In genomic region chr5:101653996-101654395, GRCh38 we compare ENCODE assay signal across 32 cellular contexts.
"Had no signal": no experiment of that assay in that cellular context is flagged by ENCODE, and none has a peak within 500 bp of the region (broad histone marks: within the 10 kb centered on the region; RNA-seq: fewer than 3 reads in every experiment).

No MANE protein-coding gene starts in this region.

- H3K27ac ChIP-seq: neutrophil, ovary, parathyroid adenoma, psoas muscle, right lobe of liver, sigmoid colon, spleen, suprapubic skin, testis, tibial artery, transverse colon, upper lobe of right lung, uterus had no signal

- H3K27me3 Mint-ChIP-seq: naive thymus-derived CD4-positive, alpha-beta T cell; progenitor cell of endocrine pancreas; stimulated activated memory B cell treated with anti-CD40 and anti-IgM and Interleukin-4, amounts not matched to agents 10 μg/mL and 1 μg/mL and 100 μg/mL, for 72 hours; stimulated activated naive CD8-positive, alpha-beta T cell treated with anti-CD3 and anti-CD28 coated beads, Interleukin-15, amount 100 ng/mL, for 72 hours; type B pancreatic cell had no signal

- H3K9me3 ChIP-seq: neutrophil, ovary, psoas muscle, right lobe of liver, sigmoid colon, spleen, suprapubic skin, testis, tibial artery, transverse colon, upper lobe of right lung, uterus had no signal

- H3K9me3 Mint-ChIP-seq: nephron; stimulated activated memory B cell treated with anti-CD40 and anti-IgM and Interleukin-4, amounts not matched to agents 10 μg/mL and 1 μg/mL and 100 μg/mL, for 72 hours; stimulated activated naive CD8-positive, alpha-beta T cell treated with anti-CD3 and anti-CD28 coated beads, Interleukin-15, amount 100 ng/mL, for 72 hours; type B pancreatic cell had no signal

- H3K4me1 ChIP-seq: parathyroid adenoma, psoas muscle, right lobe of liver, sigmoid colon, spleen, suprapubic skin, testis, tibial artery, transverse colon, upper lobe of right lung, uterus had no signal

- ATAC-seq: naive thymus-derived CD4-positive, alpha-beta T cell; natural killer cell; psoas muscle; right cardiac atrium; right lobe of liver; stimulated activated memory B cell treated with anti-CD40 and anti-IgM and Interleukin-4, amounts not matched to agents 10 μg/mL and 1 μg/mL and 100 μg/mL, for 72 hours; stimulated activated naive CD8-positive, alpha-beta T cell treated with anti-CD3 and anti-CD28 coated beads, Interleukin-15, amount 100 ng/mL, for 72 hours; stimulated activated naive CD8-positive, alpha-beta T cell treated with anti-CD3 and anti-CD28 coated beads, Interleukin-15, Interleukin-2, amounts not matched to agents 100 U/mL and 50 U/mL, for 24 hours; upper lobe of right lung had no signal

- H3K79me2 ChIP-seq: parathyroid adenoma had no signal

- H3K36me3 Mint-ChIP-seq: naive thymus-derived CD4-positive, alpha-beta T cell; natural killer cell; stimulated activated memory B cell treated with anti-CD40 and anti-IgM and Interleukin-4, amounts not matched to agents 10 μg/mL and 1 μg/mL and 100 μg/mL, for 72 hours; type B pancreatic cell had no signal

- H3K27me3 ChIP-seq: neutrophil, ovary, right lobe of liver, sigmoid colon, spleen, suprapubic skin, testis, tibial artery, transverse colon, upper lobe of right lung, uterus had no signal

- H3K9ac ChIP-seq: parathyroid adenoma had no signal

- H3K36me3 ChIP-seq: neutrophil, ovary, right lobe of liver, sigmoid colon, spleen, suprapubic skin, tibial artery, transverse colon, upper lobe of right lung, uterus had no signal

- H3K4me2 ChIP-seq: smooth muscle cell had no signal

- H3K4me1 Mint-ChIP-seq: naive thymus-derived CD4-positive, alpha-beta T cell; natural killer cell; nephron; stimulated activated memory B cell treated with anti-CD40 and anti-IgM and Interleukin-4, amounts not matched to agents 10 μg/mL and 1 μg/mL and 100 μg/mL, for 72 hours; stimulated activated naive CD8-positive, alpha-beta T cell treated with anti-CD3 and anti-CD28 coated beads, Interleukin-15, amount 100 ng/mL, for 72 hours had no signal

- H2AFZ ChIP-seq: parathyroid adenoma had no signal

- H3K4me3 Mint-ChIP-seq: naive thymus-derived CD4-positive, alpha-beta T cell; natural killer cell; nephron; stimulated activated memory B cell treated with anti-CD40 and anti-IgM and Interleukin-4, amounts not matched to agents 10 μg/mL and 1 μg/mL and 100 μg/mL, for 72 hours; stimulated activated naive CD8-positive, alpha-beta T cell treated with anti-CD3 and anti-CD28 coated beads, Interleukin-15, amount 100 ng/mL, for 72 hours; type B pancreatic cell had no signal

- H3K4me3 ChIP-seq: ovary, psoas muscle, right lobe of liver, sigmoid colon, smooth muscle cell, spleen, suprapubic skin, testis, tibial artery, transverse colon, upper lobe of right lung, uterus had no signal

- DNase-seq: naive thymus-derived CD4-positive, alpha-beta T cell; natural killer cell; nucleus accumbens; ovary; posterior cingulate gyrus; psoas muscle; right cardiac atrium; right lobe of liver; sigmoid colon; spleen; stimulated activated CD4-positive, alpha-beta T cell treated with anti-CD3 and anti-CD28 coated beads, Interleukin-12 subunit alpha, Interleukin-12 subunit beta, amount 100 ng/mL, for 4 hours; stimulated activated CD4-positive, alpha-beta T cell treated with anti-CD3 and anti-CD28 coated beads, Interleukin-1b, Interleukin-23, amount 100 ng/mL, for 48 hours; stimulated activated CD4-positive, alpha-beta T cell treated with anti-CD3 and anti-CD28 coated beads, Interleukin-4, amount 100 ng/mL, for 1 hour; stimulated activated CD4-positive, alpha-beta T cell treated with anti-CD3 and anti-CD28 coated beads, Interleukin-4, amount 100 ng/mL, for 4 hours; stimulated activated CD8-positive, alpha-beta memory T cell treated with anti-CD3 and anti-CD28 coated beads, Interleukin-4, amount 100 ng/mL, for 48 hours; stimulated activated naive CD4-positive, alpha-beta T cell; stimulated activated naive CD8-positive, alpha-beta T cell treated with anti-CD3 and anti-CD28 coated beads, Interleukin-15, amount 100 ng/mL, for 72 hours; stimulated activated naive CD8-positive, alpha-beta T cell treated with anti-CD3 and anti-CD28 coated beads, Interleukin-15, Interleukin-2, amounts not matched to agents 100 U/mL and 50 U/mL, for 24 hours; substantia nigra; testis; tibial artery; transverse colon; upper lobe of right lung; uterus had no signal

- H3K27ac Mint-ChIP-seq: naive thymus-derived CD4-positive, alpha-beta T cell; natural killer cell; nephron; progenitor cell of endocrine pancreas; stimulated activated memory B cell treated with anti-CD40 and anti-IgM and Interleukin-4, amounts not matched to agents 10 μg/mL and 1 μg/mL and 100 μg/mL, for 72 hours; stimulated activated naive CD8-positive, alpha-beta T cell treated with anti-CD3 and anti-CD28 coated beads, Interleukin-15, amount 100 ng/mL, for 72 hours; type B pancreatic cell had no signal
